15 cellular contexts compared by ENCODE assay signal in the genomic region with DNA sequence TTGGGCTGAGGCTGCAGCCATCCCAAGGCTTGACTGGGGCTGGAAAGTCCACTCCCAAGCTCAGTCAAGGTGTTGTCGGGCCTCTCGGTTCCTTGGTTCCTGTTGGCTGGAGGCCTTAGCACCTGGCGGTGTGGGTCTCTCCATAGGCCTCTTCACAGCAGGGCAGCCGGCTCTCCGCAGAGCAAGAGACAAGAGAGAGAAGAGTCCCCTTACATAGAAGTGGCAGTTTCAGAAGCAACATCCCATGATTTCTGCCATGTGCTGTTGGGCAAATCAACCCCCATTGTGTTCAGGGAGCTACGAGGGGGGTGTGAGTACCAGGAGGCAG.
DNase-seq lines count a peak whose midpoint lies in the region; TF ChIP-seq lines count a peak whose summit lies in the region.
"Had no signal": no experiment of that assay in that cellular context is flagged by ENCODE, and none has a peak within 500 bp of the region (broad histone marks: within the 10 kb centered on the region; RNA-seq: fewer than 3 reads in every experiment).

No MANE protein-coding gene starts in this region.

- H3K9me3 Mint-ChIP-seq in H9 (peaks cover 12% of the 10 kb centered on the region in 2 experiments), neural crest cell (no peaks in the 10 kb centered on the region)
- peaks cover 0 to 8% (median 0%) of the 10 kb centered on the region in 8 donors for H3K9me3 Mint-ChIP-seq in CD4-positive, alpha-beta memory T cell
- H3K9me3 Mint-ChIP-seq: CD8-positive, alpha-beta memory T cell; HFFc6 had no signal

- TF ChIP-seq POLR2A in vagina (IDR thresholded peaks at IDR 0.05) = no peak

- CTCF ChIA-PET in CD4-positive, alpha-beta memory T cell (lab: Charles Lee; ENCODE audit: partially characterized antibody) = no interaction called here

- no peak overlapping the region for H4K8ac ChIP-seq in H9 (replicated peaks; ENCODE audit: insufficient read length, low read depth, low read length)

- no peak overlapping the region for H3K9ac ChIP-seq in H9 (ENCODE audit: extremely low read depth, insufficient read length, low read length)

- no peak overlapping the region for H3T11ph ChIP-seq in H9 (ENCODE audit: low read length)

- no peak overlapping the region for H4K5ac ChIP-seq in H9 (ENCODE audit: insufficient read length, low read depth, low read length)

- no peaks in the 10 kb centered on the region for H3K36me3 ChIP-seq in ectodermal cell (ENCODE audit: control insufficient read depth, insufficient read depth, low read length)
- H3K36me3 ChIP-seq in vagina = no peaks in the 10 kb centered on the region
- H3K36me3 ChIP-seq in CD4-positive, alpha-beta memory T cell (ENCODE audit: insufficient read depth, low read length) = no peaks in the 10 kb centered on the region
- H3K36me3 ChIP-seq: BE2C had no signal

- H3K4me3 ChIP-seq in ectodermal cell (ENCODE audit: insufficient read depth, low read depth, low read length) (no peak overlapping the region), vagina (no peak overlapping the region)
- H3K4me3 ChIP-seq in CD4-positive, alpha-beta memory T cell (ENCODE audit: low read length in 2 of 2) = no peak overlapping the region

- DNase-seq in H9 (no peak), neural crest cell (ENCODE audit: low read depth, low spot score) (no peak), vagina (ENCODE audit: extremely low spot score in 2 of 2) (peak; percentile 70 to 84), H4 (ENCODE audit: low spot score) (no peak), NCI-H1436 (lab: John Stamatoyannopoulos, UW) (no peak)
- no peak for DNase-seq in CD4-positive, alpha-beta memory T cell
- DNase-seq: BE2C; CD8-positive, alpha-beta memory T cell; DND-41; GDM1; HCEC 1CT; HFFc6 had no signal

- H2BK20ac ChIP-seq in H9 (ENCODE audit: low read depth, low read length, poor library complexity, severe bottlenecking) = no peak overlapping the region

- TF ChIP-seq CTCF in H9 (conservative IDR thresholded peaks at IDR 0.05) = no peak
- no peak for TF ChIP-seq CTCF in neural crest cell (conservative IDR thresholded peaks at IDR 0.05)
- TF ChIP-seq CTCF in vagina (IDR thresholded peaks at IDR 0.05) = no peak

- H3K18ac ChIP-seq in H9 (ENCODE audit: insufficient read length, low read depth, low read length) = no peak overlapping the region

- no peak overlapping the region for H3K23ac ChIP-seq in H9 (ENCODE audit: insufficient read length, low read depth, low read length)

- H4K91ac ChIP-seq in H9 (ENCODE audit: insufficient read length, low read depth, low read length) = no peak overlapping the region

- no peak overlapping the region for H2BK120ac ChIP-seq in H9 (ENCODE audit: low read depth, low read length, poor library complexity, severe bottlenecking)

- no peak overlapping the region for H3K4me2 ChIP-seq in H9 (ENCODE audit: insufficient read depth, insufficient read length, low read length)

- peaks cover 1% of the 10 kb centered on the region; the same call in 1 of the 2 replicates for H3K27me3 Mint-ChIP-seq in H9 (ENCODE audit: low read depth)
- no peaks in the 10 kb centered on the region for H3K27me3 Mint-ChIP-seq in neural crest cell (ENCODE audit: low read depth)
- peaks cover 9 to 11% of the 10 kb centered on the region in 2 donors for H3K27me3 Mint-ChIP-seq in CD4-positive, alpha-beta memory T cell

- no peak overlapping the region for H2AK5ac ChIP-seq in H9 (ENCODE audit: insufficient read length, low read length)

- H3K56ac ChIP-seq in H9 (ENCODE audit: insufficient read length, low read depth, low read length) = no peak overlapping the region

- POLR2A ChIA-PET in CD4-positive, alpha-beta memory T cell (lab: Charles Lee; ENCODE audit: partially characterized antibody) = no interaction called here

- H2BK5ac ChIP-seq in H9 (ENCODE audit: insufficient read length, low read length) = no peak overlapping the region

- H2BK15ac ChIP-seq in H9 (ENCODE audit: low read depth, low read length) = no peak overlapping the region

- no peaks in the 10 kb centered on the region for H3K79me2 ChIP-seq in H9 (ENCODE audit: insufficient read depth, low read length)

- H3K4me1 ChIP-seq in H9 (ENCODE audit: insufficient read depth, low read length) (peaks cover 12% of the 10 kb centered on the region; the same call in 1 of the 2 replicates), ectodermal cell (ENCODE audit: control insufficient read depth, insufficient read depth, low read length) (peaks cover 31% of the 10 kb centered on the region), vagina (no peaks in the 10 kb centered on the region)
- no peaks in the 10 kb centered on the region for H3K4me1 ChIP-seq in CD4-positive, alpha-beta memory T cell (ENCODE audit: insufficient read depth, low read length)
- H3K4me1 ChIP-seq: BE2C, Caco-2 had no signal

- H3K27ac ChIP-seq in H9 (ENCODE audit: insufficient read length, low read depth, low read length) (no peak overlapping the region), ectodermal cell (ENCODE audit: insufficient read depth, low read depth, low read length, poor library complexity, severe bottlenecking) (peak overlapping the region; percentile 68), vagina (no peak overlapping the region)
- no peak overlapping the region for H3K27ac ChIP-seq in CD4-positive, alpha-beta memory T cell (ENCODE audit: low read depth, low read length)
- H3K27ac ChIP-seq: C4-2B had no signal

- no peak overlapping the region for H2AFZ ChIP-seq in H9 (ENCODE audit: low read length)

- H3K27ac Mint-ChIP-seq in H9 (peak overlapping the region; percentile 68 to 81 (median 79); a peak in 3 of 7 replicates), neural crest cell (ENCODE audit: unreplicated experiment) (peak overlapping the region; percentile 89)
- H3K27ac Mint-ChIP-seq in CD4-positive, alpha-beta memory T cell = no peak overlapping the region
- H3K27ac Mint-ChIP-seq: CD8-positive, alpha-beta memory T cell; HFFc6 had no signal

- H3K36me3 Mint-ChIP-seq in H9 (ENCODE audit: insufficient read depth in 1 of 3, low read depth in 3 of 3) (peaks cover 9 to 25% (median 12%) of the 10 kb centered on the region in 3 experiments), neural crest cell (ENCODE audit: low read depth) (peaks cover 2% of the 10 kb centered on the region)
- H3K36me3 Mint-ChIP-seq in CD4-positive, alpha-beta memory T cell = no peaks in the 10 kb centered on the region
- H3K36me3 Mint-ChIP-seq: CD8-positive, alpha-beta memory T cell had no signal

- no peaks in the 10 kb centered on the region for H3K9me3 ChIP-seq in H9 (ENCODE audit: control insufficient read depth, low read depth, low read length)
- H3K9me3 ChIP-seq in ectodermal cell (ENCODE audit: control insufficient read depth, low read length) = no peaks in the 10 kb centered on the region
- H3K9me3 ChIP-seq in vagina = no peaks in the 10 kb centered on the region
- no peaks in the 10 kb centered on the region for H3K9me3 ChIP-seq in CD4-positive, alpha-beta memory T cell (ENCODE audit: control insufficient read depth in 1 of 2, low read length in 2 of 2)
- H3K9me3 ChIP-seq: BE2C had no signal

- H3K23me2 ChIP-seq in H9 (ENCODE audit: insufficient read length, low read depth, low read length, poor library complexity, severe bottlenecking) = no peaks in the 10 kb centered on the region

- H3K4ac ChIP-seq in H9 (ENCODE audit: low read depth, low read length) = no peak overlapping the region

- no peak overlapping the region for H2BK12ac ChIP-seq in H9 (ENCODE audit: insufficient read length, low read depth, low read length)

- no peaks in the 10 kb centered on the region for H3K27me3 ChIP-seq in H9 (ENCODE audit: insufficient read depth, low read length)
- H3K27me3 ChIP-seq in ectodermal cell (ENCODE audit: control insufficient read depth, insufficient read depth, low read length, poor library complexity, severe bottlenecking) = no peaks in the 10 kb centered on the region
- no peaks in the 10 kb centered on the region for H3K27me3 ChIP-seq in vagina
- H3K27me3 ChIP-seq in CD4-positive, alpha-beta memory T cell (ENCODE audit: insufficient read depth, low read length) = no peaks in the 10 kb centered on the region
- H3K27me3 ChIP-seq: BE2C had no signal

- no peaks in the 10 kb centered on the region for H4K20me1 ChIP-seq in H9 (ENCODE audit: control insufficient read depth, insufficient read depth, insufficient read length)

- H3K79me1 ChIP-seq in H9 (ENCODE audit: insufficient read depth, low read depth, low read length, poor library complexity, severe bottlenecking) = no peaks in the 10 kb centered on the region

- WGBS in H9 (ENCODE audit: extremely low coverage, insufficient read length, low lambda C conversion rate) = no CpG with 5 or more reads among the region's 6 CpGs
- WGBS in ectodermal cell, 2 experiments = 77 to 80% methylated on average over 6 of the region's 6 CpGs

- H3K4me3 Mint-ChIP-seq in H9 = no peak overlapping the region
- H3K4me3 Mint-ChIP-seq in neural crest cell = peak overlapping the region; percentile 1
- no peak overlapping the region for H3K4me3 Mint-ChIP-seq in CD4-positive, alpha-beta memory T cell
- H3K4me3 Mint-ChIP-seq: CD8-positive, alpha-beta memory T cell; HFFc6 had no signal

- H3K4me1 Mint-ChIP-seq in H9 (peaks cover 55 to 61% of the 10 kb centered on the region in 2 experiments), neural crest cell (peaks cover 48% of the 10 kb centered on the region)
- H3K4me1 Mint-ChIP-seq in CD4-positive, alpha-beta memory T cell = no peaks in the 10 kb centered on the region
- H3K4me1 Mint-ChIP-seq: CD8-positive, alpha-beta memory T cell had no signal

- peak overlapping the region; percentile 16; the same call in 1 of the 2 replicates for H3K14ac ChIP-seq in H9 (ENCODE audit: insufficient read depth, low read length)

- intact Hi-C loops in vagina (cut with DNase I) = no loop called here
- intact Hi-C loops in CD4-positive, alpha-beta memory T cell (cut with micrococcal nuclease) = no loop called here

Comparison
In these comparisons a context has a peak if more than half of its experiments do, and no peak if none do; other contexts are left out.
1. DNase-seq: peak in vagina (2 of 2); none in H9 (single experiment), neural crest cell (single experiment), CD4-positive, alpha-beta memory T cell (0 of 5), H4 (single experiment) and NCI-H1436 (single experiment).
2. H3K27ac Mint-ChIP-seq: peak in H9 (3 of 3) and neural crest cell (single experiment); none in CD4-positive, alpha-beta memory T cell (0 of 7).